Comparison of ENCODE assay signal across 1 cellular context in the genomic region with DNA sequence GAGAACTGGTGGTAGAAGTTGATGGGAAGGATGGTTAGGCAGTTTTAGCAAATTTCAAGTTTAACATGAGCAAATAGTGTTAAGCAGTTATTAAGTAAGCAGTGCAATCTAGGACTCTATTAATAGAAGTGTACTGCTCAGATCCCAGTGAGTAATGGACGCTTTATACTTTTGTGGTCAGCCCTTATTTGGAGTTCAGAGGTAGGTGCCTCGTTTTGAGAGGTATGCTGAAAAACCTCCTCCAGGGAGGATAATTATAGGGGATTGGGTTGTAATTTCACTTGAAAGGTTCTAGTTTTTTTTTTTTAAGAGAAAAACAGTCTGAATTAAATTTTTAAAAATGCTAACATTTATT.
TF ChIP-seq lines count a peak whose summit lies in the region.

No MANE protein-coding gene starts in this region.

TF ChIP-seq in IMR-90, 13 proteins besides CTCF, POLR2A, EP300 and RAD21:
- TF ChIP-seq MXI1 (IDR thresholded peaks at IDR 0.05; ENCODE audit: borderline replicate concordance, low read depth, low read length): no peak
- 0 out of 2 replicates have a peak, but pooled peaks have one; percentile 11 for TF ChIP-seq CEBPB (IDR thresholded peaks at IDR 0.05; ENCODE audit: low read depth, low read length)
